ENCODE assay signal across 38 cellular contexts in the genomic region with DNA sequence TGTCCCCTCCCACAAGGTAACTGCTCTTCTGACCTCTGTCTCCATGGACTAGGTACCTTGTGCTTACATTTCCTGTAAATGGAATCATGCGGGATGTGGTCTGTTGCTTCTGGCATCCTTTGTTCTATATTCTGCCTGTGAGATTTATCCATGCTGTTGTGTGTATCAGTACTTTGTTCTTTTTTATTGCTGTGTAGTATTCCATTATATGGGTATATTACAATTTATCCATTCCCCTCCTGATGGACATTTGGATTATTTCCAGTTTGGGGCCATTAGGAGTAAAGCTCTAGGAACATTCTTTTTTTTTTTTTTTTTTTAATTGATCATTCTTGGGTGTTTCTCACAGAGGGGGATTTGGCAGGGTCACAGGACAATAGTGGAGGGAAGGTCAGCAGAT. TPM values are rescaled to one million over a fixed set of nuclear protein-coding genes. Genes with fewer than 3 reads are reported as not detected.
"Had no signal": no experiment of that assay in that cellular context is flagged by ENCODE, and none has a peak within 500 bp of the region (broad histone marks: within the 10 kb centered on the region; RNA-seq: fewer than 3 reads in every experiment).

No MANE protein-coding gene starts in this region.

- ATAC-seq: activated CD8-positive, alpha-beta T cell treated with anti-CD3 and anti-CD28 coated beads for 36 hours; activated naive CD4-positive, alpha-beta T cell treated with anti-CD3 and anti-CD28 coated beads, Interleukin-2, amount 50 U/mL, for 72 hours; activated T-cell treated with anti-CD3 and anti-CD28 coated beads, Interleukin-2, amount 50 U/mL, for 4 hours; activated T-cell treated with anti-CD3 and anti-CD28 coated beads, Interleukin-2, amount 50 U/mL, for 72 hours; activated T-helper 17 cell treated with anti-CD3 and anti-CD28 coated beads, Interleukin-2, amount 50 U/mL, for 72 hours had no signal

- H3K36me3 Mint-ChIP-seq: activated CD4-positive, alpha-beta memory T cell treated with anti-CD3 and anti-CD28 coated beads for 36 hours; activated naive CD4-positive, alpha-beta T cell treated with anti-CD3 and anti-CD28 coated beads, Interleukin-2, amount 50 U/mL, for 72 hours; activated naive CD8-positive, alpha-beta T cell treated with anti-CD3 and anti-CD28 coated beads for 36 hours; brain had no signal

- H3K27me3 Mint-ChIP-seq: activated CD8-positive, alpha-beta T cell treated with anti-CD3 and anti-CD28 coated beads for 36 hours; activated naive CD8-positive, alpha-beta T cell treated with anti-CD3 and anti-CD28 coated beads for 36 hours; activated T-helper 17 cell treated with anti-CD3 and anti-CD28 coated beads, Interleukin-2, amount 50 U/mL, for 72 hours had no signal

- H3K4me3 Mint-ChIP-seq: activated B cell treated with CpG ODN at 0.5 μM for 24 hours; activated CD4-positive, alpha-beta memory T cell treated with anti-CD3 and anti-CD28 coated beads for 36 hours; activated CD4-positive, alpha-beta T cell treated with anti-CD3 and anti-CD28 coated beads, Interleukin-2, amount 10 ng/mL, durations not matched to agents 24 days and 14 days; activated CD8-positive, alpha-beta T cell treated with anti-CD3 and anti-CD28 coated beads for 36 hours; activated naive CD4-positive, alpha-beta T cell treated with anti-CD3 and anti-CD28 coated beads for 36 hours; activated naive CD8-positive, alpha-beta T cell treated with anti-CD3 and anti-CD28 coated beads for 36 hours; activated T-cell treated with anti-CD3 and anti-CD28 coated beads, Interleukin-2, amount 50 U/mL, for 4 hours; activated T-cell treated with anti-CD3 and anti-CD28 coated beads, Interleukin-2, amount 50 U/mL, for 72 hours; activated T-helper 1 cell treated with anti-CD3 and anti-CD28 coated beads, Interleukin-12 subunit alpha, Interleukin-12 subunit beta, Interleukin-2, Interleukin-4 antibody, amounts not matched to agents 30 ng/mL and 10 ng/mL and 1 ng/mL, durations not matched to agents 14 hours and 24 hours and 36 hours; activated T-helper 17 cell treated with anti-CD3 and anti-CD28 coated beads, Interleukin-2, amount 50 U/mL, for 72 hours; brain; central memory CD8-positive, alpha-beta T cell; T-helper 1 cell treated with Interleukin-12 subunit alpha and Interleukin-12 subunit beta and Interleukin-4 antibody, amounts not matched to agents 30 μg/mL and 1 μg/mL, for 36 hours; T-helper 2 cell treated with Interferon-gamma antibody and Interleukin-4, amounts not matched to agents 5 μg/mL and 100 μg/mL, for 36 hours had no signal

- H3K9me3 Mint-ChIP-seq: activated B cell treated with CpG ODN at 0.5 μM for 24 hours; activated CD4-positive, alpha-beta memory T cell treated with anti-CD3 and anti-CD28 coated beads for 36 hours; activated CD4-positive, alpha-beta T cell treated with anti-CD3 and anti-CD28 coated beads, Interleukin-2, amount 10 ng/mL, durations not matched to agents 24 days and 14 days; activated CD8-positive, alpha-beta T cell treated with anti-CD3 and anti-CD28 coated beads for 36 hours; activated naive CD4-positive, alpha-beta T cell treated with anti-CD3 and anti-CD28 coated beads for 36 hours; activated naive CD4-positive, alpha-beta T cell treated with anti-CD3 and anti-CD28 coated beads, Interleukin-2, amount 50 U/mL, for 72 hours; activated naive CD8-positive, alpha-beta T cell treated with anti-CD3 and anti-CD28 coated beads for 36 hours; activated T-cell treated with anti-CD3 and anti-CD28 coated beads, Interleukin-2, amount 50 U/mL, for 4 hours; activated T-cell treated with anti-CD3 and anti-CD28 coated beads, Interleukin-2, amount 50 U/mL, for 72 hours; activated T-helper 1 cell treated with anti-CD3 and anti-CD28 coated beads, Interleukin-12 subunit alpha, Interleukin-12 subunit beta, Interleukin-2, Interleukin-4 antibody, amounts not matched to agents 30 ng/mL and 10 ng/mL and 1 ng/mL, durations not matched to agents 14 hours and 24 hours and 36 hours; activated T-helper 17 cell treated with anti-CD3 and anti-CD28 coated beads, Interleukin-2, amount 50 U/mL, for 72 hours; central memory CD8-positive, alpha-beta T cell; T-helper 1 cell treated with Interleukin-12 subunit alpha and Interleukin-12 subunit beta and Interleukin-4 antibody, amounts not matched to agents 30 μg/mL and 1 μg/mL, for 36 hours; T-helper 2 cell treated with Interferon-gamma antibody and Interleukin-4, amounts not matched to agents 5 μg/mL and 100 μg/mL, for 36 hours had no signal

- H3K27ac ChIP-seq: adrenal gland, cardiac muscle cell, VCaP had no signal

- FAIRE-seq: bronchial epithelial cell, TTC549 had no signal

- H3K27me3 ChIP-seq: adrenal gland, cardiac muscle cell had no signal

- H3K4me1 ChIP-seq: adrenal gland had no signal

- H3K4me3 ChIP-seq: adrenal gland, cardiac muscle cell had no signal

- H3K9me3 ChIP-seq: adrenal gland had no signal

- H3K4me1 Mint-ChIP-seq: activated B cell treated with CpG ODN at 0.5 μM for 24 hours; activated CD4-positive, alpha-beta T cell treated with anti-CD3 and anti-CD28 coated beads, Interleukin-2, amount 10 ng/mL, durations not matched to agents 24 days and 14 days; activated naive CD8-positive, alpha-beta T cell treated with anti-CD3 and anti-CD28 coated beads for 36 hours; activated T-helper 17 cell treated with anti-CD3 and anti-CD28 coated beads, Interleukin-2, amount 50 U/mL, for 72 hours; brain; central memory CD8-positive, alpha-beta T cell had no signal

- H3K27ac Mint-ChIP-seq: activated B cell treated with CpG ODN at 0.5 μM for 24 hours; activated CD4-positive, alpha-beta memory T cell treated with anti-CD3 and anti-CD28 coated beads for 36 hours; activated CD4-positive, alpha-beta T cell treated with anti-CD3 and anti-CD28 coated beads, Interleukin-2, amount 10 ng/mL, durations not matched to agents 24 days and 14 days; activated CD8-positive, alpha-beta T cell treated with anti-CD3 and anti-CD28 coated beads for 36 hours; activated naive CD4-positive, alpha-beta T cell treated with anti-CD3 and anti-CD28 coated beads for 36 hours; activated naive CD4-positive, alpha-beta T cell treated with anti-CD3 and anti-CD28 coated beads, Interleukin-2, amount 50 U/mL, for 72 hours; activated naive CD8-positive, alpha-beta T cell treated with anti-CD3 and anti-CD28 coated beads for 36 hours; activated T-cell treated with anti-CD3 and anti-CD28 coated beads, Interleukin-2, amount 50 U/mL, for 72 hours; activated T-helper 1 cell treated with anti-CD3 and anti-CD28 coated beads, Interleukin-12 subunit alpha, Interleukin-12 subunit beta, Interleukin-2, Interleukin-4 antibody, amounts not matched to agents 30 ng/mL and 10 ng/mL and 1 ng/mL, durations not matched to agents 14 hours and 24 hours and 36 hours; activated T-helper 17 cell treated with anti-CD3 and anti-CD28 coated beads, Interleukin-2, amount 50 U/mL, for 72 hours; brain; T-helper 1 cell treated with Interleukin-12 subunit alpha and Interleukin-12 subunit beta and Interleukin-4 antibody, amounts not matched to agents 30 μg/mL and 1 μg/mL, for 36 hours; T-helper 2 cell treated with Interferon-gamma antibody and Interleukin-4, amounts not matched to agents 5 μg/mL and 100 μg/mL, for 36 hours had no signal

- DNase-seq: activated B cell treated with CpG ODN at 0.5 μM for 24 hours; activated CD4-positive, alpha-beta memory T cell treated with anti-CD3 and anti-CD28 coated beads for 36 hours; activated CD4-positive, alpha-beta T cell treated with anti-CD3 and anti-CD28 coated beads for 4 hours; activated CD4-positive, alpha-beta T cell treated with anti-CD3 and anti-CD28 coated beads, Interleukin-2, amount 10 ng/mL, durations not matched to agents 24 days and 14 days; activated CD4-positive, alpha-beta T cell treated with anti-CD3 and anti-CD28 coated beads, Interleukin-2, amount 50 U/mL, for 1 hour; activated CD4-positive, alpha-beta T cell treated with anti-CD3 and anti-CD28 coated beads, Interleukin-2, amount 50 U/mL, for 4 hours; activated CD4-positive, CD25-positive, alpha-beta regulatory T cell treated with anti-CD3 and anti-CD28 coated beads, Interleukin-2, amount 50 U/mL, for 72 hours; activated CD8-positive, alpha-beta memory T cell treated with anti-CD3 and anti-CD28 coated beads, Interleukin-2, amount 50 U/mL, for 4 hours; activated CD8-positive, alpha-beta T cell treated with anti-CD3 and anti-CD28 coated beads for 36 hours; activated effector memory CD4-positive, alpha-beta T cell treated with anti-CD3 and anti-CD28 coated beads, Interleukin-2, amount 50 U/mL, for 16 hours; activated gamma-delta T cell treated with Interleukin-2 at 50 U/mL for 16 hours; activated naive CD4-positive, alpha-beta T cell; activated naive CD4-positive, alpha-beta T cell treated with anti-CD3 and anti-CD28 coated beads for 36 hours; activated naive CD4-positive, alpha-beta T cell treated with anti-CD3 and anti-CD28 coated beads, Interleukin-2, amount 50 U/mL, for 16 hours; activated naive CD8-positive, alpha-beta T cell treated with anti-CD3 and anti-CD28 coated beads for 36 hours; activated T-cell treated with anti-CD3 and anti-CD28 coated beads for 4 hours; activated T-cell treated with anti-CD3 and anti-CD28 coated beads, Interleukin-2, amount 50 U/mL, for 1 hour; activated T-cell treated with anti-CD3 and anti-CD28 coated beads, Interleukin-2, amount 50 U/mL, for 4 hours; activated T-cell treated with anti-CD3 and anti-CD28 coated beads, Interleukin-2, amount 50 U/mL, for 72 hours; adrenal gland; amniotic stem cell; caudate nucleus; cerebellar nuclear complex; T-helper 1 cell; T-helper 2 cell; T-helper 9 cell had no signal

- H3K36me3 ChIP-seq: adrenal gland, cardiac muscle cell had no signal

RNA-seq across cellular contexts. Expression of gene CFB, which starts 14.9 kb away (rescaled TPM):
- total RNA-seq: activated B cell treated with CpG ODN at 0.5 μM for 24 hours; activated CD4-positive, alpha-beta T cell treated with anti-CD3 and anti-CD28 coated beads, Interleukin-2, amount 10 ng/mL, durations not matched to agents 24 days and 14 days; activated CD8-positive, alpha-beta memory T cell treated with anti-CD3 and anti-CD28 coated beads for 36 hours had no signal

RNA-seq across cellular contexts. Expression of gene ZBTB12, which starts 29.1 kb away (rescaled TPM):
- polyA plus RNA-seq: cardiac muscle cell had no signal
